In genomic region chr12:56759270-56759908, GRCh38 we compare ENCODE assay signal across 1 cellular context.
TF ChIP-seq lines count a peak whose summit lies in the region.

No MANE protein-coding gene starts in this region.

TF ChIP-seq in HepG2, 621 proteins besides CTCF, POLR2A, EP300 and RAD21 (continued from another document):
- TF ChIP-seq NFYB (CRISPR knock-in tag; IDR thresholded peaks at IDR 0.05) (peak; percentile 49; the same call in 1 of the 2 replicates), POGK (CRISPR knock-in tag; conservative IDR thresholded peaks at IDR 0.05) (peak; percentile 22; the same call in 1 of the 2 replicates), ZNF30 (CRISPR knock-in tag; IDR thresholded peaks at IDR 0.05) (no peak), MEIS2 (CRISPR knock-in tag; IDR thresholded peaks at IDR 0.05) (0 out of 2 replicates have a peak, but pooled peaks have one; percentile 36), ZNF558 (CRISPR knock-in tag; IDR thresholded peaks at IDR 0.05; ENCODE audit: borderline replicate concordance) (0 out of 2 replicates have a peak, but pooled peaks have one; percentile 25), SAP130 (CRISPR knock-in tag; IDR thresholded peaks at IDR 0.05; ENCODE audit: low read depth) (peak; percentile 58; the same call in 1 of the 2 replicates), TEAD3 (CRISPR knock-in tag; optimal IDR thresholded peaks at IDR 0.05; ENCODE audit: borderline replicate concordance) (peak; percentile 73), KDM6A (CRISPR knock-in tag; IDR thresholded peaks at IDR 0.05; ENCODE audit: low read depth) (peak; percentile 84; the same call in 1 of the 2 replicates), IRF2 (CRISPR knock-in tag; IDR thresholded peaks at IDR 0.05) (peak; percentile 38; the same call in 1 of the 2 replicates), JDP2 (CRISPR knock-in tag; IDR thresholded peaks at IDR 0.05; ENCODE audit: borderline replicate concordance) (no peak), ZNF326 (CRISPR knock-in tag; IDR thresholded peaks at IDR 0.05; ENCODE audit: borderline replicate concordance) (no peak), PCBP2 (optimal IDR thresholded peaks at IDR 0.05; ENCODE audit: low read depth, low read length, poor library complexity, severe bottlenecking) (no peak), TFAP4 (IDR thresholded peaks at IDR 0.05; ENCODE audit: borderline replicate concordance, low read depth) (peak; percentile 27; the same call in 1 of the 2 replicates), NR2F2 (IDR thresholded peaks at IDR 0.05; ENCODE audit: borderline replicate concordance, low read depth) (peak; percentile 92), NRL (CRISPR knock-in tag; IDR thresholded peaks at IDR 0.05; ENCODE audit: borderline replicate concordance) (no peak), ZBTB10 (CRISPR knock-in tag; IDR thresholded peaks at IDR 0.05; ENCODE audit: borderline replicate concordance) (no peak), ZFP1 (CRISPR knock-in tag; IDR thresholded peaks at IDR 0.05) (0 out of 2 replicates have a peak, but pooled peaks have one; percentile 39), NR0B2 (CRISPR knock-in tag; IDR thresholded peaks at IDR 0.05) (no peak), SIX4 (CRISPR knock-in tag; IDR thresholded peaks at IDR 0.05) (peak; percentile 52; the same call in 1 of the 2 replicates), CREB1 (IDR thresholded peaks at IDR 0.05) (no peak), CREB1 (CRISPR knock-in tag; IDR thresholded peaks at IDR 0.05) (peak; percentile 66), HHEX (CRISPR knock-in tag; IDR thresholded peaks at IDR 0.05) (peak; percentile 72; the same call in 1 of the 2 replicates), ZNF512 (CRISPR knock-in tag; IDR thresholded peaks at IDR 0.05) (no peak), TFE3 (CRISPR knock-in tag; IDR thresholded peaks at IDR 0.05) (peak; percentile 53), ZNF354B (CRISPR knock-in tag; IDR thresholded peaks at IDR 0.05) (no peak), ZBTB43 (CRISPR knock-in tag; conservative IDR thresholded peaks at IDR 0.05) (peak; percentile 16; the same call in 1 of the 2 replicates), SMAD3 (CRISPR knock-in tag; IDR thresholded peaks at IDR 0.05) (peak; percentile 77; the same call in 1 of the 2 replicates)
